6 cellular contexts compared by ENCODE assay signal in the genomic region with DNA sequence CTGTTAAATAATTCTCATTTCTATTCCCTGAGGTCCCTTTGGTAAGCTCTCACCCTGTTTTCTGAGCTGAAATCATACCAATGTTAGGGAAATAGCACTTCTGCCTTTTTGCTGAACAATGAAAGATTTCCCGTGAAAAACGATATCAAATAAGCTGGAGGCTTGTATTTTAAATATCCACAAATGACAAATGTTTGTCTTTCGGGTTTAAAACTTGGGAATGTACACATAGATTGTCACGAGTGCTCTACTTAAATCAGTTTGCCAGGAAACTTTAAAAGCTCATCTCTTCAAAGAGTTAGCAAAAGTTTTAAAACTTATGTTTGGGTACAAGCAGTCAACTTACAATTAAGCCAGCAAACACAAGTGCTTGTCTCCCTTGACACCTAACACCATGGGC.
"Had no signal": no experiment of that assay in that cellular context is flagged by ENCODE, and none has a peak within 500 bp of the region (broad histone marks: within the 10 kb centered on the region; RNA-seq: fewer than 3 reads in every experiment).

No MANE protein-coding gene starts in this region.

- H3K4me3 ChIP-seq: K562 had no signal

- H3K27ac ChIP-seq: HL-60 had no signal

- DNase-seq: IMR-90, KBM-7, KG1 had no signal

- ATAC-seq: HepG2, K562 had no signal
